1 cellular context compared by ENCODE assay signal in genomic region chr7:150945853-150946825, GRCh38.
TF ChIP-seq lines count a peak whose summit lies in the region.

No MANE protein-coding gene starts in this region.

TF ChIP-seq in WTC11, 78 proteins besides CTCF, POLR2A, EP300 and RAD21 (continued from another document):
- TF ChIP-seq ZNF512 (CRISPR knock-in tag; IDR thresholded peaks at IDR 0.05; ENCODE audit: borderline replicate concordance) (no peak), ESRRA (CRISPR knock-in tag; IDR thresholded peaks at IDR 0.05; ENCODE audit: borderline replicate concordance) (no peak), MYBL2 (CRISPR knock-in tag; IDR thresholded peaks at IDR 0.05) (no peak), TCF7 (CRISPR knock-in tag; IDR thresholded peaks at IDR 0.05; ENCODE audit: low read depth) (no peak), FOXP1 (CRISPR knock-in tag; IDR thresholded peaks at IDR 0.05; ENCODE audit: borderline replicate concordance) (no peak), MAX (CRISPR knock-in tag; IDR thresholded peaks at IDR 0.05) (no peak), TEAD1 (CRISPR knock-in tag; IDR thresholded peaks at IDR 0.05) (no peak), ETV6 (CRISPR knock-in tag; IDR thresholded peaks at IDR 0.05) (no peak), ZSCAN18 (CRISPR knock-in tag; IDR thresholded peaks at IDR 0.05) (no peak), GABPB1 (CRISPR knock-in tag; IDR thresholded peaks at IDR 0.05) (no peak)
TF ChIP-seq in WTC11: peak in this region for 0.
